In the genomic region with DNA sequence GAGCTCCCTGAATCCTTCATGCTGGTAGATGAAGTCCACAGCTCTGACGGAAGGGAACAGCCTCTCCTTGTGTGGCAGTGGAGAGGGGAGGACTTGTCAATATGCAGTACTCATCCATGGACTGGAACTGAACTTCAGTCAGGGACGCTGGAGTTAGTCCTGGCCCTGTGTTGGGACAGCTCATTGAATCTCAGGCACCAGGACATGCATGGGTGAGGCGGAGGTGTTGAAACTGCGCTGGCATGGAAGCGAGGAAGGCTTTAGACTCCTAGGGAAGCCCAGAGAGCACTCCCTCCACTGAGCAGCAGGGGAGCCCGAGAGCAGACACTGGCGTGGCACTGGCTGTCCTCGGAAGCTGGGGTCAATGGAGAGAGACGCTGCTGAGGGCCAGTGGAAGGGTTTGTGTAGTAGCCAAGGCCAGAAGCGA, we compare ENCODE assay signal across 10 cellular contexts.
A peak's percentile ranks its signal among the peaks of the same experiment; 100 is the strongest.
DNase-seq lines count a peak whose midpoint lies in the region; ATAC-seq, FAIRE-seq and TF ChIP-seq lines count a peak whose summit lies in the region.
"Had no signal": no experiment of that assay in that cellular context is flagged by ENCODE, and none has a peak within 500 bp of the region (broad histone marks: within the 10 kb centered on the region; RNA-seq: fewer than 3 reads in every experiment).

No MANE protein-coding gene starts in this region.

- no peak for TF ChIP-seq EP300 in esophagus muscularis mucosa (IDR thresholded peaks at IDR 0.05)

- WGBS in esophagus muscularis mucosa = 59% methylated on average over 9 of the region's 10 CpGs
- 34 to 45% methylated on average over 10 of the region's 10 CpGs for WGBS in pancreas, 2 donors
- 59 to 70% methylated on average over 7 to 10 of the region's 10 CpGs for WGBS in esophagus squamous epithelium, 2 donors

- H3K27me3 ChIP-seq in esophagus muscularis mucosa (peaks cover 0 to 11% (median 0%) of the 10 kb centered on the region in 4 donors), pancreas (no peaks in the 10 kb centered on the region), esophagus squamous epithelium (no peaks in the 10 kb centered on the region)

- TF ChIP-seq CTCF in GM10266 (IDR thresholded peaks at IDR 0.05; ENCODE audit: control insufficient read depth, insufficient read depth, low read depth, missing control alignments) = peak; percentile 16
- TF ChIP-seq CTCF in NB4 (IDR thresholded peaks at IDR 0.05; ENCODE audit: low read depth, low read length) = peak; percentile 45
- TF ChIP-seq CTCF in esophagus muscularis mucosa (IDR thresholded peaks at IDR 0.05) = peak in 1 of 3 experiments; percentile 20
- peak in 3 of 4 donors; percentile 16 to 28 (median 24) for TF ChIP-seq CTCF in pancreas (IDR thresholded peaks at IDR 0.05)
- peak in 1 of 6 experiments; percentile 42 for TF ChIP-seq CTCF in esophagus squamous epithelium (IDR thresholded peaks at IDR 0.05)

- no peak for FAIRE-seq in pancreas (lab: Jason Lieb, UNC)

- H3K36me3 ChIP-seq in esophagus muscularis mucosa = no peaks in the 10 kb centered on the region
- no peaks in the 10 kb centered on the region for H3K36me3 ChIP-seq in pancreas
- no peaks in the 10 kb centered on the region for H3K36me3 ChIP-seq in esophagus squamous epithelium

- intact Hi-C loops in esophagus muscularis mucosa (cut with DNase I) (no loop called here), pancreas (cut with DNase I) (loop anchor here in 1 of 3 donors (10.0 kb wide), 1 partner anchor 765 kb away; no protein-coding TSS in a partner anchor), esophagus squamous epithelium (cut with DNase I) (no loop called here)

- H3K27ac ChIP-seq in esophagus muscularis mucosa (replicated peaks in 1 of 4) = no peak overlapping the region
- no peak overlapping the region for H3K27ac ChIP-seq in pancreas
- H3K27ac ChIP-seq in esophagus squamous epithelium = no peak overlapping the region

- peaks cover 0 to 7% (median 1%) of the 10 kb centered on the region in 4 donors for H3K9me3 ChIP-seq in esophagus muscularis mucosa
- no peaks in the 10 kb centered on the region for H3K9me3 ChIP-seq in pancreas
- H3K9me3 ChIP-seq in esophagus squamous epithelium = no peaks in the 10 kb centered on the region

- peak; percentile 68 to 80 (median 76) for ATAC-seq in pancreas
- ATAC-seq in HG03342 (IDR thresholded peaks at IDR 0.05; ENCODE audit: unreplicated experiment) = no peak
- ATAC-seq: naive thymus-derived CD8-positive, alpha-beta T cell had no signal

- H3K4me3 ChIP-seq in NB4 (ENCODE audit: low read depth, low read length) = no peak overlapping the region
- no peak overlapping the region for H3K4me3 ChIP-seq in esophagus muscularis mucosa
- no peak overlapping the region for H3K4me3 ChIP-seq in pancreas
- H3K4me3 ChIP-seq in esophagus squamous epithelium = no peak overlapping the region

- H3K4me1 ChIP-seq in esophagus muscularis mucosa = no peaks in the 10 kb centered on the region
- H3K4me1 ChIP-seq in pancreas = no peaks in the 10 kb centered on the region
- H3K4me1 ChIP-seq in esophagus squamous epithelium = no peaks in the 10 kb centered on the region

- no peak for DNase-seq in GM10266 (ENCODE audit: extremely low spot score)
- DNase-seq in NB4 (ENCODE audit: low read depth) = peak; percentile 12
- DNase-seq in esophagus muscularis mucosa (ENCODE audit: extremely low spot score) = peak; percentile 74
- peak in 4 of 6 donors; percentile 37 to 71 (median 54) for DNase-seq in pancreas
- DNase-seq in 8988T = no peak
- DNase-seq in activated naive CD4-positive, alpha-beta T cell treated with anti-CD3 and anti-CD28 coated beads, Interleukin-2, amount 50 U/mL, for 16 hours = no peak
- DNase-seq in esophagus squamous epithelium (lab: John Stamatoyannopoulos, UW) = no peak
- DNase-seq: naive thymus-derived CD8-positive, alpha-beta T cell; NCI-H1092 treated with DMSO at 0.1 percent for 48 hours had no signal

- TF ChIP-seq POLR2A in NB4 (IDR thresholded peaks at IDR 0.05; ENCODE audit: extremely low read depth, insufficient read length) (no peak), esophagus muscularis mucosa (IDR thresholded peaks at IDR 0.05; ENCODE audit: low read depth) (no peak), esophagus squamous epithelium (IDR thresholded peaks at IDR 0.05) (no peak)

Comparison
In these comparisons a context has a peak if more than half of its experiments do, and no peak if none do; other contexts are left out.
1. DNase-seq: peak in NB4 (single experiment), esophagus muscularis mucosa (single experiment) and pancreas (4 of 6); none in GM10266 (single experiment), 8988T (single experiment), activated naive CD4-positive, alpha-beta T cell treated with anti-CD3 and anti-CD28 coated beads, Interleukin-2, amount 50 U/mL, for 16 hours (single experiment) and esophagus squamous epithelium (single experiment).